Comparison of ENCODE assay signal across 29 cellular contexts in genomic region chr13:31884556-31884955, GRCh38.
"Had no signal": no experiment of that assay in that cellular context is flagged by ENCODE, and none has a peak within 500 bp of the region (broad histone marks: within the 10 kb centered on the region; RNA-seq: fewer than 3 reads in every experiment).

No MANE protein-coding gene starts in this region.

- H3K27ac ChIP-seq: body of pancreas, epithelial cell of prostate, esophagus squamous epithelium, gastroesophageal sphincter, hepatocyte had no signal

- H3K27me3 ChIP-seq: adrenal gland, body of pancreas, gastroesophageal sphincter, heart right ventricle, hepatocyte had no signal

- H2AFZ ChIP-seq: hepatocyte had no signal

- H3K79me2 ChIP-seq: hepatocyte had no signal

- DNase-seq: activated CD4-positive, alpha-beta T cell treated with anti-CD3 and anti-CD28 coated beads for 36 hours; activated CD4-positive, alpha-beta T cell treated with anti-CD3 and anti-CD28 coated beads, Interleukin-2, amount 10 ng/mL, durations not matched to agents 7 days and 5 days; activated CD4-positive, alpha-beta T cell treated with anti-CD3 and anti-CD28 coated beads, Interleukin-2, amount 50 U/mL, for 48 hours; activated CD4-positive, CD25-positive, alpha-beta regulatory T cell; activated CD4-positive, CD25-positive, alpha-beta regulatory T cell treated with anti-CD3 and anti-CD28 coated beads, Interleukin-2, amount 50 U/mL, for 72 hours; activated CD8-positive, alpha-beta memory T cell treated with anti-CD3 and anti-CD28 coated beads for 24 hours; activated CD8-positive, alpha-beta T cell treated with anti-CD3 and anti-CD28 coated beads for 36 hours; activated effector memory CD4-positive, alpha-beta T cell treated with Interleukin-2 at 50 U/mL for 16 hours; activated naive CD4-positive, alpha-beta T cell treated with anti-CD3 and anti-CD28 coated beads for 36 hours; activated naive CD8-positive, alpha-beta T cell treated with anti-CD3 and anti-CD28 coated beads for 36 hours; activated naive CD8-positive, alpha-beta T cell treated with anti-CD3 and anti-CD28 coated beads, Interleukin-2, amount 50 U/mL, for 24 hours; activated T-cell treated with anti-CD3 and anti-CD28 coated beads, Interleukin-2, amount 50 U/mL, for 4 hours; adrenal gland; body of pancreas; caudate nucleus; cortex of kidney; effector CD8-positive, alpha-beta T cell; esophagus squamous epithelium; foreskin melanocyte; heart right ventricle; T-helper 1 cell; T-helper 17 cell; T1000 had no signal

- H3K36me3 ChIP-seq: adrenal gland, esophagus squamous epithelium, gastroesophageal sphincter, heart right ventricle had no signal

- H3K9me3 ChIP-seq: adrenal gland, body of pancreas, esophagus squamous epithelium, gastroesophageal sphincter, heart right ventricle had no signal

- ATAC-seq: activated CD4-positive, alpha-beta T cell treated with anti-CD3 and anti-CD28 coated beads for 36 hours; activated CD8-positive, alpha-beta T cell treated with anti-CD3 and anti-CD28 coated beads for 36 hours; activated naive CD8-positive, alpha-beta T cell treated with anti-CD3 and anti-CD28 coated beads, Interleukin-2, amount 50 U/mL, for 24 hours; activated T-cell treated with anti-CD3 and anti-CD28 coated beads, Interleukin-2, amount 50 U/mL, for 4 hours; activated T-helper 17 cell treated with anti-CD3 and anti-CD28 coated beads, Interleukin-2, amount 50 U/mL, for 72 hours; body of pancreas; gastroesophageal sphincter; heart right ventricle; T-helper 17 cell had no signal

- H3K4me3 ChIP-seq: adrenal gland, body of pancreas, esophagus squamous epithelium, gastroesophageal sphincter, heart right ventricle, hepatocyte had no signal

- H3K4me1 ChIP-seq: body of pancreas had no signal

- H3K4me2 ChIP-seq: hepatocyte had no signal

- FAIRE-seq: endometrium, endothelial cell of umbilical vein had no signal
